ENCODE assay signal across 8 cellular contexts in the genomic region with DNA sequence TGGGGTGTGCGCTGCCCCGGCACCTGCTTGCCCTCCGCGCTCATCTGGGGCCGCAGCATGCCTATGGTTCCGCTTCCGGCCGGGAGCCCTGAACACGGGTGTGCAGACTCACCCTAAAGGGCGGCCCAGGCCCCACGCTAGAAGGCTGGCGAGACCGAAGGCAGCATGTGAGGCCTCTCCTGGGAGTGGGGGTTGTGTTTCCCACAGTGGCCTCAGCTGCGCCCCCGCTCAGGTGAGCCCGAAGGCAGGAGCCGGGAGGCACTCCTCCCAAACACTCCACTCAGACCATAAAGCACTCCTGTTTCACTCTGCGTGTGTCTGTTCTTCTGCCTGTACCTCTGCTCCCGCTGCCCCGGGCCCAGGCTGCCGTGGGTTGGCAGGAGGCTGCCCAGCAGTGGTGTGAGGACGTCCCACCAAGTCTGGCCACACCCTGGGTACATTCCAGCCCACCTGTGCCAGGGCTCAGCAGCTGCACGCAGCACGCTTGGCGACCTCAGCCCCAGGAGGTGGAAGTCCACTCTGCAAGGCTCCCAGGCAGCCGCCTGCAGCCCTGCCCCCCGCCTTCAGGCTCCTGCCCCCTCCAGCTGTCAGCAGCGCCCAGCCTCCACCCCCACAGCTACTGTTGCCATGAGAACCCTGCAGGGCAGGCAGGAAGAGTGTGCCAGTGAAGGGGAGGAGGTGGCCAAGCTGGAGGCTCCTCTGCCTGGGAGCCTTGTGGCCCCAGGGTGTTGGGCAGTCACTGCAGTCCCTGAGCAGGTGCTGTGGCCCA.
DNase-seq lines count a peak whose midpoint lies in the region; ATAC-seq, FAIRE-seq and TF ChIP-seq lines count a peak whose summit lies in the region.

No MANE protein-coding gene starts in this region.

- TF ChIP-seq POLR2A in H54 (IDR thresholded peaks at IDR 0.05; ENCODE audit: low read depth, low read length) = peak; percentile 21; the same call in 1 of the 2 replicates

- DNase-seq in H54 (ENCODE audit: insufficient read length, low spot score) (peak; percentile 93), NCI-H226 (peak; percentile 68), brain pericyte (ENCODE audit: low read depth, low spot score) (peak; percentile 44), middle frontal gyrus (ENCODE audit: extremely low spot score, low spot score) (peak; percentile 78), GF-D8 (lab: John Stamatoyannopoulos, UW) (no peak)
- no peak for DNase-seq in activated CD4-positive, alpha-beta T cell treated with anti-CD3 and anti-CD28 coated beads for 48 hours

- peak; percentile 84 for FAIRE-seq in H54 (lab: Jason Lieb, UNC)

- ATAC-seq in GM19035 (IDR thresholded peaks at IDR 0.05; ENCODE audit: unreplicated experiment) (no peak), HG03280 (IDR thresholded peaks at IDR 0.05; ENCODE audit: unreplicated experiment) (no peak)

Comparison
In these comparisons a context has a peak if more than half of its experiments do, and no peak if none do; other contexts are left out.
1. DNase-seq: peak in H54 (single experiment), NCI-H226 (single experiment), brain pericyte (single experiment) and middle frontal gyrus (single experiment); none in GF-D8 (single experiment) and activated CD4-positive, alpha-beta T cell treated with anti-CD3 and anti-CD28 coated beads for 48 hours (single experiment).